Comparison of ENCODE assay signal across 21 cellular contexts in the genomic region with DNA sequence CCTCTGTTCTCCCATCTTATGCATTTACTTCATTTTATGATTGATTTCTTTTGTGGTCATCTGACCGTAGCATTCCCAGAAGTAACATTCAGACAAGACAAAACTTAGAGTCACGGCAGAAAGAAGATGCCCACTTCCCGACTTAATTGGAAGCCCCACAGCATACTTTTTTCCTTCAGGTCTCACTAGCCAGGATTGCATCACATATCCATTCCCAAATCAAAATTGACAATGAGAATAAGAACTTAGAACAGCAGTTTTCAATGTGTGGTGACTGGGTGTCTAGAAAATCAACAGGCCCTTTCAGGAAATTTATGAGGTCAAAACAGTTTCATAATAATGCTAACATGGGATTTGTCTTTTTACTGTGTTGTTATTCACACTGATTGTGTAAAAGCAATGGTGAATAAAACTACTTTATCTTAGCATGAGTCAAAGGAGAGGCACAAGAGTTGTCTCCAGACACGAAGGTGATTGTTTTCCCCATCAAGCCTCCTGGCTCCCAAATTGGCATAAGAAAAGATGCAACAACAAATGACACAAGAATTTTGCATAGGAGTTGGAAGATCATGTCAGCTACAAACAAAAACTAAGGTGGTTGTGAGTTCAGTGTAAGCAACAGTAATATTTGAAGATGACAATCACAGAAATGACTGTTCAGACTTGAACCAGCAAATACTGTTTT.
"Had no signal": no experiment of that assay in that cellular context is flagged by ENCODE, and none has a peak within 500 bp of the region (broad histone marks: within the 10 kb centered on the region; RNA-seq: fewer than 3 reads in every experiment).

No MANE protein-coding gene starts in this region.

- H3K36me3 Mint-ChIP-seq: activated naive CD4-positive, alpha-beta T cell treated with anti-CD3 and anti-CD28 coated beads, Interleukin-2, amount 50 U/mL, for 72 hours; immature natural killer cell; naive thymus-derived CD4-positive, alpha-beta T cell; stimulated activated effector memory CD8-positive, alpha-beta T cell treated with anti-CD3 and anti-CD28 coated beads, Interleukin-12 subunit alpha, Interleukin-12 subunit beta, amount 100 ng/mL, for 72 hours had no signal

- H3K27ac ChIP-seq: foreskin keratinocyte, hepatocyte, neutrophil, pancreas, right lobe of liver, stomach, upper lobe of left lung had no signal

- H3K4me1 Mint-ChIP-seq: activated CD4-positive, alpha-beta T cell treated with anti-CD3 and anti-CD28 coated beads for 36 hours; immature natural killer cell; naive thymus-derived CD4-positive, alpha-beta T cell; stimulated activated effector memory CD8-positive, alpha-beta T cell treated with anti-CD3 and anti-CD28 coated beads, Interleukin-12 subunit alpha, Interleukin-12 subunit beta, amount 100 ng/mL, for 72 hours had no signal

- H3K9me3 ChIP-seq: neutrophil, pancreas, right lobe of liver, stomach, upper lobe of left lung had no signal

- H3K4me3 Mint-ChIP-seq: activated CD4-positive, alpha-beta T cell treated with anti-CD3 and anti-CD28 coated beads for 36 hours; activated T-helper 1 cell treated with anti-CD3 and anti-CD28 coated beads, Interleukin-12 subunit alpha, Interleukin-12 subunit beta, Interleukin-2, Interleukin-4 antibody, amounts not matched to agents 30 ng/mL and 10 ng/mL and 1 ng/mL, durations not matched to agents 14 hours and 24 hours and 36 hours; effector memory CD8-positive, alpha-beta T cell; immature natural killer cell; naive thymus-derived CD4-positive, alpha-beta T cell; stimulated activated effector memory CD8-positive, alpha-beta T cell treated with anti-CD3 and anti-CD28 coated beads, Interleukin-12 subunit alpha, Interleukin-12 subunit beta, amount 100 ng/mL, for 72 hours had no signal

- ATAC-seq: activated CD4-positive, alpha-beta T cell treated with anti-CD3 and anti-CD28 coated beads for 36 hours; activated naive CD4-positive, alpha-beta T cell treated with anti-CD3 and anti-CD28 coated beads, Interleukin-2, amount 50 U/mL, for 72 hours; effector memory CD8-positive, alpha-beta T cell; foreskin keratinocyte; naive thymus-derived CD4-positive, alpha-beta T cell; pancreas; right lobe of liver; stimulated activated effector memory CD8-positive, alpha-beta T cell treated with anti-CD3 and anti-CD28 coated beads, Interleukin-12 subunit alpha, Interleukin-12 subunit beta, amount 100 ng/mL, for 72 hours had no signal

- H3K27ac Mint-ChIP-seq: activated CD4-positive, alpha-beta T cell treated with anti-CD3 and anti-CD28 coated beads for 36 hours; activated naive CD4-positive, alpha-beta T cell treated with anti-CD3 and anti-CD28 coated beads, Interleukin-2, amount 50 U/mL, for 72 hours; activated T-helper 1 cell treated with anti-CD3 and anti-CD28 coated beads, Interleukin-12 subunit alpha, Interleukin-12 subunit beta, Interleukin-2, Interleukin-4 antibody, amounts not matched to agents 30 ng/mL and 10 ng/mL and 1 ng/mL, durations not matched to agents 14 hours and 24 hours and 36 hours; effector memory CD8-positive, alpha-beta T cell; immature natural killer cell; naive thymus-derived CD4-positive, alpha-beta T cell; stimulated activated effector memory CD8-positive, alpha-beta T cell treated with anti-CD3 and anti-CD28 coated beads, Interleukin-12 subunit alpha, Interleukin-12 subunit beta, amount 100 ng/mL, for 72 hours had no signal

- H3K4me1 ChIP-seq: foreskin keratinocyte, pancreas, right lobe of liver, stomach, upper lobe of left lung had no signal

- H3K27me3 Mint-ChIP-seq: effector memory CD8-positive, alpha-beta T cell; naive thymus-derived CD4-positive, alpha-beta T cell had no signal

- H3K36me3 ChIP-seq: neutrophil, pancreas, right lobe of liver, stomach, upper lobe of left lung had no signal

- FAIRE-seq: pancreas, small intestine had no signal

- DNase-seq: activated CD4-positive, alpha-beta T cell treated with anti-CD3 and anti-CD28 coated beads for 36 hours; activated CD4-positive, alpha-beta T cell treated with anti-CD3 and anti-CD28 coated beads, Interleukin-2, amount 50 U/mL, for 48 hours; activated gamma-delta T cell treated with Interleukin-2 at 50 U/mL for 16 hours; amniotic stem cell; effector memory CD8-positive, alpha-beta T cell; foreskin keratinocyte; immature natural killer cell; mesenchymal stem cell; naive thymus-derived CD4-positive, alpha-beta T cell; pancreas; right lobe of liver; small intestine; stimulated activated CD4-positive, alpha-beta T cell treated with anti-CD3 and anti-CD28 coated beads, Interleukin-4, amount 100 ng/mL, for 24 hours; stomach; T-helper 2 cell; upper lobe of left lung had no signal

- H3K4me3 ChIP-seq: hepatocyte, pancreas, right lobe of liver, stomach, upper lobe of left lung had no signal

- H3K27me3 ChIP-seq: foreskin keratinocyte, hepatocyte, neutrophil, pancreas, right lobe of liver, stomach, upper lobe of left lung had no signal

- H3K9me3 Mint-ChIP-seq: activated T-helper 1 cell treated with anti-CD3 and anti-CD28 coated beads, Interleukin-12 subunit alpha, Interleukin-12 subunit beta, Interleukin-2, Interleukin-4 antibody, amounts not matched to agents 30 ng/mL and 10 ng/mL and 1 ng/mL, durations not matched to agents 14 hours and 24 hours and 36 hours had no signal
